Comparison of ENCODE assay signal across 11 cellular contexts in genomic region chr3:125192190-125193035, GRCh38. TPM values are rescaled to one million over a fixed set of nuclear protein-coding genes. Genes with fewer than 3 reads are reported as not detected.
DNase-seq lines count a peak whose midpoint lies in the region; ATAC-seq, FAIRE-seq and TF ChIP-seq lines count a peak whose summit lies in the region.
"Had no signal": no experiment of that assay in that cellular context is flagged by ENCODE, and none has a peak within 500 bp of the region (broad histone marks: within the 10 kb centered on the region; RNA-seq: fewer than 3 reads in every experiment).

No MANE protein-coding gene starts in this region.

- no peak for FAIRE-seq in urothelium cell line (lab: Jason Lieb, UNC)
- FAIRE-seq: pancreas had no signal

- POLR2A ChIA-PET in activated B cell treated with CpG ODN at 0.5 μM for 24 hours (lab: Charles Lee): no interaction called here

- no peaks in the 10 kb centered on the region for H3K9me3 Mint-ChIP-seq in activated B cell treated with CpG ODN at 0.5 μM for 24 hours
- H3K9me3 Mint-ChIP-seq in stimulated activated memory B cell treated with anti-CD40 and anti-IgM and Interleukin-4, amounts not matched to agents 10 μg/mL and 1 μg/mL and 100 μg/mL, for 72 hours: no peaks in the 10 kb centered on the region

- intact Hi-C loops in activated B cell treated with CpG ODN at 0.5 μM for 24 hours (cut with micrococcal nuclease): no loop called here

- peak; percentile 67 for ATAC-seq in GM19351 (IDR thresholded peaks at IDR 0.05; ENCODE audit: unreplicated experiment)
- ATAC-seq in HG02885 (IDR thresholded peaks at IDR 0.05; ENCODE audit: poor library complexity, unreplicated experiment): peak; percentile 70
- ATAC-seq in activated B cell treated with CpG ODN at 0.5 μM for 24 hours (ENCODE audit: low read depth): peak; percentile 72
- ATAC-seq in stimulated activated memory B cell treated with anti-CD40 and anti-IgM and Interleukin-4, amounts not matched to agents 10 μg/mL and 1 μg/mL and 100 μg/mL, for 72 hours: peak; percentile 64

- peaks cover 4% of the 10 kb centered on the region for H3K27me3 Mint-ChIP-seq in activated B cell treated with CpG ODN at 0.5 μM for 24 hours
- no peaks in the 10 kb centered on the region for H3K27me3 Mint-ChIP-seq in stimulated activated memory B cell treated with anti-CD40 and anti-IgM and Interleukin-4, amounts not matched to agents 10 μg/mL and 1 μg/mL and 100 μg/mL, for 72 hours

- CTCF ChIA-PET in activated B cell treated with CpG ODN at 0.5 μM for 24 hours (lab: Charles Lee): no interaction called here

- no peaks in the 10 kb centered on the region for H3K4me1 ChIP-seq in BE2C
- H3K4me1 ChIP-seq: pancreas had no signal

- no peaks in the 10 kb centered on the region for H3K36me3 Mint-ChIP-seq in activated B cell treated with CpG ODN at 0.5 μM for 24 hours (ENCODE audit: low read depth)
- H3K36me3 Mint-ChIP-seq in stimulated activated memory B cell treated with anti-CD40 and anti-IgM and Interleukin-4, amounts not matched to agents 10 μg/mL and 1 μg/mL and 100 μg/mL, for 72 hours: no peaks in the 10 kb centered on the region

- no peaks in the 10 kb centered on the region for H3K27me3 ChIP-seq in BE2C
- H3K27me3 ChIP-seq: pancreas had no signal

- H3K36me3 ChIP-seq in BE2C: no peaks in the 10 kb centered on the region

- H3K4me1 Mint-ChIP-seq in activated B cell treated with CpG ODN at 0.5 μM for 24 hours: peaks cover 10% of the 10 kb centered on the region
- peaks cover 14% of the 10 kb centered on the region for H3K4me1 Mint-ChIP-seq in stimulated activated memory B cell treated with anti-CD40 and anti-IgM and Interleukin-4, amounts not matched to agents 10 μg/mL and 1 μg/mL and 100 μg/mL, for 72 hours

- TF ChIP-seq CTCF in activated B cell treated with CpG ODN at 0.5 μM for 24 hours (IDR thresholded peaks at IDR 0.05) (no peak), BE2C (IDR thresholded peaks at IDR 0.05; ENCODE audit: low read depth, low read length) (no peak)

- no peaks in the 10 kb centered on the region for H3K9me3 ChIP-seq in BE2C
- H3K9me3 ChIP-seq: pancreas had no signal

- H3K27ac Mint-ChIP-seq in activated B cell treated with CpG ODN at 0.5 μM for 24 hours: no peak overlapping the region
- peak overlapping the region; percentile 4 for H3K27ac Mint-ChIP-seq in stimulated activated memory B cell treated with anti-CD40 and anti-IgM and Interleukin-4, amounts not matched to agents 10 μg/mL and 1 μg/mL and 100 μg/mL, for 72 hours

- H3K4me3 Mint-ChIP-seq in activated B cell treated with CpG ODN at 0.5 μM for 24 hours: no peak overlapping the region
- H3K4me3 Mint-ChIP-seq in stimulated activated memory B cell treated with anti-CD40 and anti-IgM and Interleukin-4, amounts not matched to agents 10 μg/mL and 1 μg/mL and 100 μg/mL, for 72 hours: peak overlapping the region; percentile 55

- DNase-seq in activated B cell treated with CpG ODN at 0.5 μM for 24 hours: no peak
- DNase-seq in urothelium cell line (ENCODE audit: low spot score): no peak
- DNase-seq in BE2C: no peak
- DNase-seq in hypothalamus (lab: John Stamatoyannopoulos, UW): no peak
- DNase-seq: hippocampal formation; NCI-H2029; pancreas; stimulated activated CD8-positive, alpha-beta memory T cell treated with anti-CD3 and anti-CD28 coated beads, Interleukin-4, amount 100 ng/mL, for 48 hours had no signal

- no peak overlapping the region for H3K4me3 ChIP-seq in BE2C (ENCODE audit: low read depth, low read length)
- H3K4me3 ChIP-seq: pancreas had no signal

RNA-seq across cellular contexts. Expression of gene SLC12A8, which starts 20.1 kb away (rescaled TPM):
- 0.58 and 0.81 TPM in 2 replicates for total RNA-seq in activated B cell treated with CpG ODN at 0.5 μM for 24 hours
- polyA plus RNA-seq in BE2C (2012; ENCODE audit: insufficient read depth, insufficient read length, low read depth): 4.8 TPM
